ENCODE assay signal across 23 cellular contexts in the genomic region with DNA sequence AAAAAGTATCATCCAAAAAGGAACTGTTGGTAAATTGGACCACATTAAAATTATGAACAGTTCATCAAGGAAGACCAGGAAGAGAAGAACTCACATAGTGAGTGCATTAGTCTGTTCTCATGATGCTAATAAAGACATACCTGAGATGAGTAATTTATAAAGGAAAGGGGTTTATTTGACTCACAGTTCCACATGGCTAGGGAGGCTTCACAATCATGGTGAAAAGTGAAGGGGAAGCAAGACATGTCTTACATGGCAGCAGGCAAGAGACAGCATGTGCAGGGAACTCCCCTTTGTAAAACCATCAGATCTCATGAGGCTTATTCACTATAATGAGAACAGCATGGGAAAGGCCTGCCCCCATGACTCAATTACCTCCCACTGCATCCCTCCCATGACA.
A peak's percentile ranks its signal among the peaks of the same experiment; 100 is the strongest.
DNase-seq lines count a peak whose midpoint lies in the region; ATAC-seq, FAIRE-seq and TF ChIP-seq lines count a peak whose summit lies in the region.
"Had no signal": no experiment of that assay in that cellular context is flagged by ENCODE, and none has a peak within 500 bp of the region (broad histone marks: within the 10 kb centered on the region; RNA-seq: fewer than 3 reads in every experiment).

No MANE protein-coding gene starts in this region.

- H3K4me3 ChIP-seq in keratinocyte (ENCODE audit: control insufficient read depth in 2 of 3, extremely low read depth in 1 of 3, insufficient read depth in 2 of 3, low read depth in 1 of 3, low read length in 3 of 3): no peak overlapping the region
- no peak overlapping the region for H3K4me3 ChIP-seq in naive thymus-derived CD4-positive, alpha-beta T cell (ENCODE audit: low read length)
- H3K4me3 ChIP-seq: A549, GM12878 had no signal

- peak overlapping the region; percentile 58 for H2AFZ ChIP-seq in keratinocyte (ENCODE audit: control insufficient read depth, low read length)

- CTCF ChIA-PET in naive thymus-derived CD4-positive, alpha-beta T cell (lab: Charles Lee): interaction anchor here (0.7 kb wide), 1 partner anchor 72 kb away, joined by 4 read pairs; no protein-coding TSS in a partner anchor

- intact Hi-C loops in naive thymus-derived CD4-positive, alpha-beta T cell (cut with micrococcal nuclease): no loop called here

- peak; percentile 40 for ATAC-seq in activated T-helper 17 cell treated with anti-CD3 and anti-CD28 coated beads, Interleukin-2, amount 50 U/mL, for 72 hours (replicated peaks)
- no peak for ATAC-seq in HG02885 (IDR thresholded peaks at IDR 0.05; ENCODE audit: poor library complexity, unreplicated experiment)
- ATAC-seq in GM18519 (IDR thresholded peaks at IDR 0.05; ENCODE audit: low FRiP score, unreplicated experiment): no peak
- ATAC-seq in effector memory CD8-positive, alpha-beta T cell (replicated peaks): no peak
- no peak for ATAC-seq in naive thymus-derived CD4-positive, alpha-beta T cell
- ATAC-seq: A549, GM12878, HCT116, HepG2 had no signal

- peak; percentile 15 for FAIRE-seq in GM18507 (lab: Jason Lieb, UNC)
- peak; percentile 52 for FAIRE-seq in keratinocyte (lab: Jason Lieb, UNC)
- FAIRE-seq: A549, GM12878, HepG2 had no signal

- H3K36me3 Mint-ChIP-seq in activated T-helper 17 cell treated with anti-CD3 and anti-CD28 coated beads, Interleukin-2, amount 50 U/mL, for 72 hours (ENCODE audit: low read depth): no peaks in the 10 kb centered on the region
- no peaks in the 10 kb centered on the region for H3K36me3 Mint-ChIP-seq in effector memory CD8-positive, alpha-beta T cell (ENCODE audit: insufficient read depth)
- peaks cover 0 to 10% (median 3%) of the 10 kb centered on the region in 5 donors for H3K36me3 Mint-ChIP-seq in naive thymus-derived CD4-positive, alpha-beta T cell
- H3K36me3 Mint-ChIP-seq: IgD-negative memory B cell had no signal

- POLR2A ChIA-PET in naive thymus-derived CD4-positive, alpha-beta T cell (lab: Charles Lee): no interaction called here

- H3K27me3 Mint-ChIP-seq in activated T-helper 17 cell treated with anti-CD3 and anti-CD28 coated beads, Interleukin-2, amount 50 U/mL, for 72 hours: peaks cover 5% of the 10 kb centered on the region
- H3K27me3 Mint-ChIP-seq in effector memory CD8-positive, alpha-beta T cell: peaks cover 0 to 18% of the 10 kb centered on the region in 2 donors
- H3K27me3 Mint-ChIP-seq in naive thymus-derived CD4-positive, alpha-beta T cell: peaks cover 0 to 7% (median 5%) of the 10 kb centered on the region in 5 donors
- H3K27me3 Mint-ChIP-seq: CD4-positive, alpha-beta T cell; IgD-negative memory B cell had no signal

- TF ChIP-seq CTCF in keratinocyte (optimal IDR thresholded peaks at IDR 0.05 in 1 of 3, IDR thresholded peaks at IDR 0.05 in 1 of 3, conservative IDR thresholded peaks at IDR 0.05 in 1 of 3; ENCODE audit: extremely low read depth in 1 of 3, insufficient read depth in 2 of 3, low read length in 3 of 3): no peak

- H3K9me3 ChIP-seq in keratinocyte (ENCODE audit: control insufficient read depth, low read depth, low read length): no peaks in the 10 kb centered on the region
- H3K9me3 ChIP-seq in naive thymus-derived CD4-positive, alpha-beta T cell (ENCODE audit: control insufficient read depth in 2 of 3, low read length in 3 of 3): no peaks in the 10 kb centered on the region
- H3K9me3 ChIP-seq: A549 had no signal

- H3K9me3 Mint-ChIP-seq in activated T-helper 17 cell treated with anti-CD3 and anti-CD28 coated beads, Interleukin-2, amount 50 U/mL, for 72 hours: peaks cover 12% of the 10 kb centered on the region
- peaks cover 0 to 8% of the 10 kb centered on the region in 2 donors for H3K9me3 Mint-ChIP-seq in effector memory CD8-positive, alpha-beta T cell
- peaks cover 0 to 25% (median 9%) of the 10 kb centered on the region in 11 donors for H3K9me3 Mint-ChIP-seq in naive thymus-derived CD4-positive, alpha-beta T cell
- H3K9me3 Mint-ChIP-seq: CD4-positive, alpha-beta T cell had no signal

- H3K4me3 Mint-ChIP-seq in activated T-helper 17 cell treated with anti-CD3 and anti-CD28 coated beads, Interleukin-2, amount 50 U/mL, for 72 hours: no peak overlapping the region
- no peak overlapping the region for H3K4me3 Mint-ChIP-seq in effector memory CD8-positive, alpha-beta T cell
- no peak overlapping the region for H3K4me3 Mint-ChIP-seq in naive thymus-derived CD4-positive, alpha-beta T cell
- H3K4me3 Mint-ChIP-seq: CD4-positive, alpha-beta T cell; HFFc6; IgD-negative memory B cell had no signal

- H3K9ac ChIP-seq in keratinocyte (ENCODE audit: control insufficient read depth, extremely low read depth, insufficient read depth, low read length): no peak overlapping the region

- peaks cover 5% of the 10 kb centered on the region for H3K4me1 Mint-ChIP-seq in activated T-helper 17 cell treated with anti-CD3 and anti-CD28 coated beads, Interleukin-2, amount 50 U/mL, for 72 hours
- H3K4me1 Mint-ChIP-seq in effector memory CD8-positive, alpha-beta T cell (ENCODE audit: low read depth in 2 of 2): peaks cover 8 to 14% of the 10 kb centered on the region in 2 donors
- H3K4me1 Mint-ChIP-seq in naive thymus-derived CD4-positive, alpha-beta T cell: peaks cover 4 to 14% (median 10%) of the 10 kb centered on the region in 7 donors

- H3K27ac Mint-ChIP-seq in activated T-helper 17 cell treated with anti-CD3 and anti-CD28 coated beads, Interleukin-2, amount 50 U/mL, for 72 hours: no peak overlapping the region
- no peak overlapping the region for H3K27ac Mint-ChIP-seq in effector memory CD8-positive, alpha-beta T cell
- no peak overlapping the region for H3K27ac Mint-ChIP-seq in naive thymus-derived CD4-positive, alpha-beta T cell
- H3K27ac Mint-ChIP-seq: CD4-positive, alpha-beta T cell; HFFc6; IgD-negative memory B cell had no signal

- no peaks in the 10 kb centered on the region for H3K9me1 ChIP-seq in keratinocyte (ENCODE audit: control insufficient read depth, extremely low read depth, insufficient read depth, low read length)

- dilution Hi-C loops in keratinocyte (cut with MboI; ENCODE audit: extremely low pct_ligation_motif_present, low sequenced_read_pairs): no loop called here

- no peak for DNase-seq in GM18507 (ENCODE audit: extremely low spot score, insufficient read length, low read depth)
- peak; percentile 95 for DNase-seq in epithelial cell of prostate (ENCODE audit: low read depth, low spot score)
- peak; percentile 85 for DNase-seq in keratinocyte (ENCODE audit: low read depth, low spot score)
- DNase-seq in effector memory CD8-positive, alpha-beta T cell: no peak
- DNase-seq in naive thymus-derived CD4-positive, alpha-beta T cell: no peak
- DNase-seq: AML-193; Caco-2; CD4-positive, alpha-beta T cell; DMS79 treated with DMSO at 0.1 percent for 48 hours; GF-D8; GOT3; H7; HFFc6; KBM-7 had no signal

- H3K4me1 ChIP-seq in keratinocyte (ENCODE audit: control insufficient read depth, extremely low read depth, insufficient read depth, low read length): peaks cover 3% of the 10 kb centered on the region
- H3K4me1 ChIP-seq in naive thymus-derived CD4-positive, alpha-beta T cell (ENCODE audit: control insufficient read depth in 2 of 2, insufficient read depth in 2 of 2, low read length in 2 of 2): peaks cover 0 to 5% of the 10 kb centered on the region in 2 donors
- H3K4me1 ChIP-seq: A549, Caco-2 had no signal

- no peaks in the 10 kb centered on the region for H4K20me1 ChIP-seq in keratinocyte (ENCODE audit: control insufficient read depth, extremely low read depth, insufficient read depth, low read length)

- no peaks in the 10 kb centered on the region for H3K27me3 ChIP-seq in keratinocyte (ENCODE audit: control insufficient read depth, extremely low read depth, insufficient read depth, low read length)
- H3K27me3 ChIP-seq in naive thymus-derived CD4-positive, alpha-beta T cell (ENCODE audit: control insufficient read depth in 2 of 2, insufficient read depth in 2 of 2, low read length in 2 of 2): no peaks in the 10 kb centered on the region

- H3K27ac ChIP-seq in epithelial cell of prostate: peak overlapping the region; percentile 60
- H3K27ac ChIP-seq in keratinocyte (ENCODE audit: control insufficient read depth, insufficient read depth, low read length): peak overlapping the region; percentile 54
- H3K27ac ChIP-seq in naive thymus-derived CD4-positive, alpha-beta T cell (ENCODE audit: low read depth, low read length): no peak overlapping the region
- H3K27ac ChIP-seq: A549, C4-2B had no signal

- H3K79me2 ChIP-seq in keratinocyte (ENCODE audit: control insufficient read depth, insufficient read depth, low read length): no peaks in the 10 kb centered on the region

- H3K4me2 ChIP-seq in keratinocyte (ENCODE audit: control insufficient read depth, extremely low read depth, insufficient read depth, low read depth, low read length): no peak overlapping the region
- H3K4me2 ChIP-seq: A549 had no signal

- no peaks in the 10 kb centered on the region for H3K36me3 ChIP-seq in keratinocyte (ENCODE audit: control insufficient read depth in 2 of 2, extremely low read depth in 1 of 2, insufficient read depth in 2 of 2, low read length in 2 of 2)
- no peaks in the 10 kb centered on the region for H3K36me3 ChIP-seq in naive thymus-derived CD4-positive, alpha-beta T cell (ENCODE audit: control insufficient read depth in 2 of 3, insufficient read depth in 3 of 3, low read length in 3 of 3)

Comparison
In these comparisons a context has a peak if more than half of its experiments do, and no peak if none do; other contexts are left out.
1. DNase-seq: peak in epithelial cell of prostate (single experiment) and keratinocyte (single experiment); none in GM18507 (single experiment), effector memory CD8-positive, alpha-beta T cell (0 of 3) and naive thymus-derived CD4-positive, alpha-beta T cell (0 of 9).